Comparison of ENCODE assay signal across 8 cellular contexts in genomic region chr6:47134476-47135189, GRCh38.
A peak's percentile ranks its signal among the peaks of the same experiment; 100 is the strongest.
DNase-seq lines count a peak whose midpoint lies in the region; ATAC-seq and TF ChIP-seq lines count a peak whose summit lies in the region.

No MANE protein-coding gene starts in this region.

- H3K4me1 Mint-ChIP-seq in nephron progenitor cell: peaks cover 54% of the 10 kb centered on the region

- peaks cover 4% of the 10 kb centered on the region for H3K27me3 Mint-ChIP-seq in nephron progenitor cell (ENCODE audit: low read depth, poor library complexity)

- no peaks in the 10 kb centered on the region for H3K9me3 Mint-ChIP-seq in nephron progenitor cell

- no peaks in the 10 kb centered on the region for H3K36me3 Mint-ChIP-seq in nephron progenitor cell (ENCODE audit: low read depth)

- H3K4me3 Mint-ChIP-seq in nephron progenitor cell: peak overlapping the region; percentile 35

- ATAC-seq in HG02678 (IDR thresholded peaks at IDR 0.05; ENCODE audit: unreplicated experiment) (no peak), HG03159 (IDR thresholded peaks at IDR 0.05; ENCODE audit: unreplicated experiment) (no peak), GM19455 (IDR thresholded peaks at IDR 0.05; ENCODE audit: unreplicated experiment) (no peak)

- peak; percentile 86 for DNase-seq in HCEC 1CT
- peak; percentile 97 for DNase-seq in NCI-H748 treated with DMSO at 0.1 percent for 48 hours (lab: John Stamatoyannopoulos, UW)
- peak; percentile 92 for DNase-seq in dermis blood vessel endothelial cell
- DNase-seq in nephron progenitor cell: no peak
- no peak for DNase-seq in posterior cingulate gyrus

- intact Hi-C loops in posterior cingulate gyrus (cut with DNase I): no loop called here

- no peak for TF ChIP-seq CTCF in nephron progenitor cell (IDR thresholded peaks at IDR 0.05)

- peak overlapping the region; percentile 92 for H3K27ac Mint-ChIP-seq in nephron progenitor cell

Comparison
In these comparisons a context has a peak if more than half of its experiments do, and no peak if none do; other contexts are left out.
1. DNase-seq: peak in HCEC 1CT (single experiment), NCI-H748 treated with DMSO at 0.1 percent for 48 hours (single experiment) and dermis blood vessel endothelial cell (single experiment); none in nephron progenitor cell (single experiment) and posterior cingulate gyrus (0 of 10).